ENCODE assay signal across 8 cellular contexts in genomic region chr13:49454388-49455015, GRCh38.
DNase-seq lines count a peak whose midpoint lies in the region; ATAC-seq and TF ChIP-seq lines count a peak whose summit lies in the region.

No MANE protein-coding gene starts in this region.

- peak overlapping the region; percentile 3 to 71 (median 51); a peak in 20 of 22 replicates for H3K4me2 ChIP-seq in BLaER1 treated with 17β-estradiol and CSF1 and Interleukin-3, amounts not matched to agents 10 nM and 100 nM

- H3K9me3 ChIP-seq in BLaER1 treated with 17β-estradiol and CSF1 and Interleukin-3, amounts not matched to agents 10 nM and 100 nM (replicated peaks in 1 of 11) = no peaks in the 10 kb centered on the region; a peak in 1 of 22 replicates

- ATAC-seq in GM19372 (IDR thresholded peaks at IDR 0.05; ENCODE audit: low read depth, unreplicated experiment) = peak; percentile 95
- ATAC-seq in HG03108 (IDR thresholded peaks at IDR 0.05; ENCODE audit: unreplicated experiment) = peak; percentile 96

- TF ChIP-seq CTCF in astrocyte of the spinal cord (IDR thresholded peaks at IDR 0.05; ENCODE audit: low read depth, low read length) = no peak

- H3K36me3 ChIP-seq in BLaER1 treated with 17β-estradiol and CSF1 and Interleukin-3, amounts not matched to agents 10 nM and 100 nM = peaks cover 15 to 53% (median 23%) of the 10 kb centered on the region in 11 experiments; a peak in 20 of 22 replicates

- DNase-seq in astrocyte of the spinal cord (ENCODE audit: low read depth, low spot score) = peak; percentile 17
- DNase-seq in NCI-H510A treated with DMSO at 0.1 percent for 48 hours (lab: John Stamatoyannopoulos, UW) = no peak
- DNase-seq in DMS114 treated with DMSO at 0.1 percent for 48 hours (lab: John Stamatoyannopoulos, UW; ENCODE audit: unreplicated experiment) = no peak
- no peak for DNase-seq in GM19240 (ENCODE audit: insufficient read length, low spot score)
- no peak for DNase-seq in AML-193 (lab: John Stamatoyannopoulos, UW)

- H4K20me1 ChIP-seq in BLaER1 treated with 17β-estradiol and CSF1 and Interleukin-3, amounts not matched to agents 10 nM and 100 nM = peaks cover 0 to 60% (median 0%) of the 10 kb centered on the region in 11 experiments; a peak in 2 of 22 replicates

- peak overlapping the region in 1 of 11 experiments; percentile 27; a peak in 2 of 22 replicates for H3K9ac ChIP-seq in BLaER1 treated with 17β-estradiol and CSF1 and Interleukin-3, amounts not matched to agents 10 nM and 100 nM

- H3K27ac ChIP-seq in BLaER1 treated with 17β-estradiol and CSF1 and Interleukin-3, amounts not matched to agents 10 nM and 100 nM = peak overlapping the region in 2 of 11 experiments; percentile 6 to 44; a peak in 4 of 22 replicates

- no peak overlapping the region for H3K4me3 ChIP-seq in BLaER1 treated with 17β-estradiol and CSF1 and Interleukin-3, amounts not matched to agents 10 nM and 100 nM
- H3K4me3 ChIP-seq in astrocyte of the spinal cord (ENCODE audit: low read depth, low read length) = no peak overlapping the region

- in situ Hi-C loops in astrocyte of the spinal cord (cut with HindIII; ENCODE audit: low sequenced_read_pairs) = no loop called here

- no peaks in the 10 kb centered on the region for H3K27me3 ChIP-seq in BLaER1 treated with 17β-estradiol and CSF1 and Interleukin-3, amounts not matched to agents 10 nM and 100 nM

- H3K4me1 ChIP-seq in BLaER1 treated with 17β-estradiol and CSF1 and Interleukin-3, amounts not matched to agents 10 nM and 100 nM = peaks cover 16 to 37% (median 23%) of the 10 kb centered on the region in 10 experiments
